ENCODE assay signal across 36 cellular contexts in genomic region chr19:41688098-41688497, GRCh38. TPM values are rescaled to one million over a fixed set of nuclear protein-coding genes. Genes with fewer than 3 reads are reported as not detected.
"Had no signal": no experiment of that assay in that cellular context is flagged by ENCODE, and none has a peak within 500 bp of the region (broad histone marks: within the 10 kb centered on the region; RNA-seq: fewer than 3 reads in every experiment).

Gene CEACAM7, minus strand, starts transcription at chr19:41688270. Its CDS starts 105 bp downstream, at chr19:41688165.

- ATAC-seq: heart left ventricle; sciatic nerve; stimulated activated effector memory CD8-positive, alpha-beta T cell treated with anti-CD3 and anti-CD28 coated beads, Interleukin-12 subunit alpha, Interleukin-12 subunit beta, amount 100 ng/mL, for 72 hours had no signal

- DNase-seq: activated CD4-positive, alpha-beta T cell treated with anti-CD3 and anti-CD28 coated beads for 4 hours; activated CD4-positive, alpha-beta T cell treated with anti-CD3 and anti-CD28 coated beads, Interleukin-2, amount 50 U/mL, for 4 hours; activated CD8-positive, alpha-beta memory T cell treated with anti-CD3 and anti-CD28 coated beads, Interleukin-2, amount 50 U/mL, for 4 hours; activated gamma-delta T cell; activated naive CD4-positive, alpha-beta T cell treated with anti-CD3 and anti-CD28 coated beads, Interleukin-2, amount 10 ng/mL, durations not matched to agents 7 days and 5 days; activated T-cell treated with anti-CD3 and anti-CD28 coated beads, Interleukin-2, amount 50 U/mL, for 1 hour; amniotic stem cell; central memory CD4-positive, alpha-beta T cell; dermis blood vessel endothelial cell; effector CD4-positive, alpha-beta T cell; foreskin fibroblast; heart left ventricle; hypothalamus; kidney glomerular epithelial cell; left ventricle myocardium inferior; mesendoderm; retina; stimulated activated CD4-positive, alpha-beta T cell treated with anti-CD3 and anti-CD28 coated beads, Interleukin-12 subunit alpha, Interleukin-12 subunit beta, amount 100 ng/mL, for 4 hours; stimulated activated CD4-positive, alpha-beta T cell treated with anti-CD3 and anti-CD28 coated beads, Interleukin-4, amount 100 ng/mL, for 1 hour had no signal

- H3K36me3 ChIP-seq: heart left ventricle, left ventricle myocardium inferior, neutrophil, thoracic aorta had no signal

- H3K4me1 ChIP-seq: heart left ventricle, left ventricle myocardium inferior had no signal

- H3K27ac Mint-ChIP-seq: activated naive CD4-positive, alpha-beta T cell treated with anti-CD3 and anti-CD28 coated beads, Interleukin-2, amount 10 ng/mL, durations not matched to agents 7 days and 5 days; activated T-helper 1 cell treated with anti-CD3 and anti-CD28 coated beads, Interleukin-12 subunit alpha, Interleukin-12 subunit beta, Interleukin-2, Interleukin-4 antibody, amounts not matched to agents 30 ng/mL and 10 ng/mL and 1 ng/mL, durations not matched to agents 14 hours and 24 hours and 36 hours; nephron; progenitor cell of endocrine pancreas; stimulated activated effector memory CD8-positive, alpha-beta T cell treated with anti-CD3 and anti-CD28 coated beads, Interleukin-12 subunit alpha, Interleukin-12 subunit beta, amount 100 ng/mL, for 72 hours; stimulated activated naive CD8-positive, alpha-beta T cell treated with anti-CD3 and anti-CD28 coated beads, Interleukin-15, Interleukin-2, amounts not matched to agents 100 ng/mL and 50 ng/mL, for 24 hours; type B pancreatic cell had no signal

- H3K4me3 Mint-ChIP-seq: activated naive CD4-positive, alpha-beta T cell treated with anti-CD3 and anti-CD28 coated beads, Interleukin-2, amount 10 ng/mL, durations not matched to agents 7 days and 5 days; activated T-helper 1 cell treated with anti-CD3 and anti-CD28 coated beads, Interleukin-12 subunit alpha, Interleukin-12 subunit beta, Interleukin-2, Interleukin-4 antibody, amounts not matched to agents 30 ng/mL and 10 ng/mL and 1 ng/mL, durations not matched to agents 14 hours and 24 hours and 36 hours; nephron; stimulated activated effector memory CD8-positive, alpha-beta T cell treated with anti-CD3 and anti-CD28 coated beads, Interleukin-12 subunit alpha, Interleukin-12 subunit beta, amount 100 ng/mL, for 72 hours; stimulated activated naive CD8-positive, alpha-beta T cell treated with anti-CD3 and anti-CD28 coated beads, Interleukin-15, Interleukin-2, amounts not matched to agents 100 ng/mL and 50 ng/mL, for 24 hours; type B pancreatic cell had no signal

- H3K27ac ChIP-seq: epithelial cell of prostate, heart left ventricle, left ventricle myocardium inferior, neutrophil, skin epidermis, thoracic aorta had no signal

- H3K9me3 Mint-ChIP-seq: activated naive CD4-positive, alpha-beta T cell treated with anti-CD3 and anti-CD28 coated beads, Interleukin-2, amount 10 ng/mL, durations not matched to agents 7 days and 5 days; activated T-helper 1 cell treated with anti-CD3 and anti-CD28 coated beads, Interleukin-12 subunit alpha, Interleukin-12 subunit beta, Interleukin-2, Interleukin-4 antibody, amounts not matched to agents 30 ng/mL and 10 ng/mL and 1 ng/mL, durations not matched to agents 14 hours and 24 hours and 36 hours; stimulated activated effector memory CD8-positive, alpha-beta T cell treated with anti-CD3 and anti-CD28 coated beads, Interleukin-12 subunit alpha, Interleukin-12 subunit beta, amount 100 ng/mL, for 72 hours had no signal

- H3K4me3 ChIP-seq: heart left ventricle, left ventricle myocardium inferior, lung, skin epidermis, thoracic aorta had no signal

- H3K9me3 ChIP-seq: neutrophil had no signal

- H3K36me3 Mint-ChIP-seq: activated naive CD4-positive, alpha-beta T cell treated with anti-CD3 and anti-CD28 coated beads, Interleukin-2, amount 10 ng/mL, durations not matched to agents 7 days and 5 days; stimulated activated effector memory CD8-positive, alpha-beta T cell treated with anti-CD3 and anti-CD28 coated beads, Interleukin-12 subunit alpha, Interleukin-12 subunit beta, amount 100 ng/mL, for 72 hours; type B pancreatic cell had no signal

- H3K4me1 Mint-ChIP-seq: activated naive CD4-positive, alpha-beta T cell treated with anti-CD3 and anti-CD28 coated beads, Interleukin-2, amount 10 ng/mL, durations not matched to agents 7 days and 5 days; nephron had no signal

- H3K27me3 Mint-ChIP-seq: progenitor cell of endocrine pancreas, type B pancreatic cell had no signal

RNA-seq across cellular contexts. Expression of gene CEACAM7, which starts in this region (rescaled TPM):
- total RNA-seq: activated CD8-positive, alpha-beta memory T cell treated with anti-CD3 and anti-CD28 coated beads for 36 hours; activated T-helper 1 cell treated with anti-CD3 and anti-CD28 coated beads, Interleukin-12 subunit alpha, Interleukin-12 subunit beta, Interleukin-2, Interleukin-4 antibody, amounts not matched to agents 30 ng/mL and 10 ng/mL and 1 ng/mL, durations not matched to agents 14 hours and 24 hours and 36 hours; astrocyte; mononuclear cell; osteocyte; progenitor cell of endocrine pancreas; sciatic nerve; T-helper 1 cell treated with Interleukin-12 subunit alpha and Interleukin-12 subunit beta and Interleukin-4 antibody, amounts not matched to agents 30 ng/mL and 1 ng/mL, for 36 hours; thoracic aorta had no signal
